In the genomic region with DNA sequence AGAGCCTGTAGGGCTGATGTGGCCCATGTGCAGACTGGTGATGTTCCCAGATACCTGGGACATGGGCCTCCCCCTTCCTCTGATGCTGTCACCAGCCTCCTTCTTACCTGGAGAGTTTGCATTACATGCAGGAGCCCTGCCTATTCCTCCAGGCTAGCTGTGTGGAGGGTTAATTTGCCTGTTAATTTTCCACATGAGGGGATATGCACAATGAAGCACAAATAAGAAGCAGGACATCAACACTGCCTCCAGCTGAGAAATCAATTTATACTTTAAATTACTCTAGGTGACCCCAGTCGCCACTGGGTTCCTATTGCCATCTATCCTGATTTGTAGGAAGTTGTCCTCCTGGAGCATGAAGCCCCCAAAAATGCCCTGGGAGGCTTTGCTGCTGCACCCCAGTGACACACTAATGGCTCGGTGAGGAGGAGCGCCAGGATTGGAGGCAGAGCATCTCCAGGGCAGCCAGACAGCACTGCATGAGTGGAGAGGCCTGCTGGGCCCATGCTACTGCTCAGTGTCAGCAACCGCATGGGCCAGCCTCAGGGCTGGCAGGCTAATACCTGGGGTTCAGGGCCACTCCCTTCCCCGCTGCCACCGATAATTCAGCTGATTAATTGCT, we compare ENCODE assay signal across 15 cellular contexts.
DNase-seq lines count a peak whose midpoint lies in the region; ATAC-seq and TF ChIP-seq lines count a peak whose summit lies in the region.
"Had no signal": no experiment of that assay in that cellular context is flagged by ENCODE, and none has a peak within 500 bp of the region (broad histone marks: within the 10 kb centered on the region; RNA-seq: fewer than 3 reads in every experiment).

No MANE protein-coding gene starts in this region.

- no peak overlapping the region for H3K4me2 ChIP-seq in PC-3 (ENCODE audit: low read length)
- H3K4me2 ChIP-seq: A549 had no signal

- ATAC-seq in PC-3 = no peak; the same call in 1 of the 2 replicates
- ATAC-seq in HG02759 (IDR thresholded peaks at IDR 0.05; ENCODE audit: unreplicated experiment) = no peak
- ATAC-seq: A549 had no signal

- H3K4me1 ChIP-seq in PC-3 (ENCODE audit: insufficient read depth, low read length) = peaks cover 9% of the 10 kb centered on the region; the same call in 1 of the 2 replicates
- H3K4me1 ChIP-seq: A549 had no signal

- CTCF ChIA-PET in PC-3 (lab: Charles Lee) = no interaction called here

- no TSS peak for BruUV-seq in PC-3 (replicated peaks; lab: Mats Ljungman, UMichigan)

- H3K9ac ChIP-seq in PC-3 (ENCODE audit: low read length) = no peak overlapping the region
- H3K9ac ChIP-seq: GM23248 had no signal

- DNase-seq in DMS79 (lab: John Stamatoyannopoulos, UW) (peak; percentile 25), NCI-H1092 (lab: John Stamatoyannopoulos, UW) (peak; percentile 1), NCI-H69 (lab: John Stamatoyannopoulos, UW) (peak; percentile 99), left kidney (ENCODE audit: low read depth, low spot score) (peak; percentile 76), PC-3 (no peak), RPMI8226 (no peak), mesenteric fat pad (ENCODE audit: low spot score) (no peak)
- DNase-seq: DMS153, GM23248, MG63, NCI-H1436, NCI-H2107 had no signal

- H3K27ac ChIP-seq in PC-3 (ENCODE audit: low read length) = no peak overlapping the region
- H3K27ac ChIP-seq: A549, C4-2B, GM23248 had no signal

- no peak overlapping the region for H3K4me3 ChIP-seq in PC-3 (ENCODE audit: low read length)
- H3K4me3 ChIP-seq: A549, GM23248, MG63 had no signal

- H3K79me2 ChIP-seq in PC-3 (ENCODE audit: low read length) = no peaks in the 10 kb centered on the region

- H3K9me3 ChIP-seq in PC-3 (ENCODE audit: low read length) = no peaks in the 10 kb centered on the region
- H3K9me3 ChIP-seq: A549, MG63 had no signal

- H3K27me3 ChIP-seq in PC-3 (ENCODE audit: low read length) = no peaks in the 10 kb centered on the region
- H3K27me3 ChIP-seq: MG63 had no signal

- intact Hi-C loops in PC-3 (cut with micrococcal nuclease) = no loop called here

- POLR2A ChIA-PET in PC-3 (lab: Charles Lee; ENCODE audit: unreplicated experiment) = no interaction called here

- no peaks in the 10 kb centered on the region for H3F3A ChIP-seq in PC-3 (ENCODE audit: low read length, unreplicated experiment)

- TF ChIP-seq CTCF in PC-3 (conservative IDR thresholded peaks at IDR 0.05; ENCODE audit: low read depth, low read length) = no peak

- no peak overlapping the region for H2AFZ ChIP-seq in PC-3 (ENCODE audit: low read length)
- H2AFZ ChIP-seq: GM23248 had no signal

- no peaks in the 10 kb centered on the region for H3K36me3 ChIP-seq in PC-3 (ENCODE audit: low read depth, low read length)
- H3K36me3 ChIP-seq: MG63 had no signal

- no peaks in the 10 kb centered on the region for H4K20me1 ChIP-seq in PC-3 (ENCODE audit: low read length)

- H3K9me2 ChIP-seq in PC-3 (replicated peaks; ENCODE audit: low read length) = no peaks in the 10 kb centered on the region

Comparison
In these comparisons a context has a peak if more than half of its experiments do, and no peak if none do; other contexts are left out.
1. DNase-seq: peak in DMS79 (single experiment), NCI-H1092 (single experiment), NCI-H69 (single experiment) and left kidney (single experiment); none in PC-3 (single experiment), RPMI8226 (single experiment) and mesenteric fat pad (single experiment).